In the genomic region with DNA sequence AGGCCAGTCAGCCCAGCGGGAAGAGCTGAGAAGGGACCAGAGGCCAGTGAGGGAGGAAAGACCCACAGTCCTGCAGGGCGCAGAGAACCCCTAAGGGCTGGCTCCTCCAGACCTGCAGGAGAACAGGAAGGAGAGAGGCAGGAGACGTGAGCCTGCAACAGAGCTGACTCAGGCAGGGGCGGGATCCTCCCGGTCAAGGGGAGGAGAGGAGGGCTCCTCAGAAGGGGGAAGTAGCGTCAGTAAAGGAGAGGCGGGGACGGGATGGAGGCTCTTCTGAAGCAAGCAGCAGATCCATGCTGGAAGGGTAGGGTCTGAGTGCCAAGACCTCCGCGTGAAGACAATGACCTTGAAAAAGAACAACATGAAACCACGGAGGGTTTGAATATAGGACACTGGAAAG, we compare ENCODE assay signal across 13 cellular contexts. TPM values are rescaled to one million over a fixed set of nuclear protein-coding genes. Genes with fewer than 3 reads are reported as not detected.
A peak's percentile ranks its signal among the peaks of the same experiment; 100 is the strongest.
DNase-seq lines count a peak whose midpoint lies in the region; FAIRE-seq and TF ChIP-seq lines count a peak whose summit lies in the region.
"Had no signal": no experiment of that assay in that cellular context is flagged by ENCODE, and none has a peak within 500 bp of the region (broad histone marks: within the 10 kb centered on the region; RNA-seq: fewer than 3 reads in every experiment).

No MANE protein-coding gene starts in this region.

- intact Hi-C loops in mammary epithelial cell (cut with micrococcal nuclease): no loop called here
- intact Hi-C loops in kidney (cut with DNase I): no loop called here

- no peak for FAIRE-seq in kidney (lab: Jason Lieb, UNC)

- no peaks in the 10 kb centered on the region for H3K27me3 ChIP-seq in neural progenitor cell
- no peaks in the 10 kb centered on the region for H3K27me3 ChIP-seq in mammary epithelial cell (ENCODE audit: insufficient read depth, low read length)

- WGBS in mammary epithelial cell (ENCODE audit: low coverage, missing lambda C conversion rate): 95% methylated on average over 8 of the region's 11 CpGs

- H3K4me2 ChIP-seq in neural progenitor cell: no peak overlapping the region
- no peak overlapping the region for H3K4me2 ChIP-seq in mammary epithelial cell (ENCODE audit: insufficient read depth, low read depth, low read length)

- no peak overlapping the region for H3K27ac ChIP-seq in neural progenitor cell
- H3K27ac ChIP-seq in mammary epithelial cell (ENCODE audit: insufficient read depth, low read depth, low read length): no peak overlapping the region
- no peak overlapping the region for H3K27ac ChIP-seq in kidney (ENCODE audit: low read depth in 2 of 2, low read length in 2 of 2)

- H3K4me1 ChIP-seq in neural progenitor cell (peaks cover 7% of the 10 kb centered on the region), mammary epithelial cell (ENCODE audit: insufficient read depth, low read length) (no peaks in the 10 kb centered on the region), kidney (ENCODE audit: control insufficient read depth in 1 of 2, insufficient read depth in 1 of 2, low read depth in 1 of 2, low read length in 2 of 2) (no peaks in the 10 kb centered on the region)

- H3K79me2 ChIP-seq in neural progenitor cell (ENCODE audit: low read depth): no peaks in the 10 kb centered on the region
- H3K79me2 ChIP-seq in mammary epithelial cell (ENCODE audit: insufficient read depth, low read length): no peaks in the 10 kb centered on the region

- peaks cover 3% of the 10 kb centered on the region for H3K27me3 Mint-ChIP-seq in nephron progenitor cell (ENCODE audit: low read depth, poor library complexity)
- H3K27me3 Mint-ChIP-seq in neural progenitor cell (ENCODE audit: insufficient read depth, low read depth): peaks cover 2% of the 10 kb centered on the region
- no peaks in the 10 kb centered on the region for H3K27me3 Mint-ChIP-seq in mesothelial cell of epicardium (ENCODE audit: low read depth)
- H3K27me3 Mint-ChIP-seq: memory B cell had no signal

- CTCF ChIA-PET in mammary epithelial cell (lab: Charles Lee; ENCODE audit: low non-redundant PET): interaction anchor here (0.6 kb wide), 1 partner anchor 120 kb away, joined by 4 read pairs; no protein-coding TSS in a partner anchor

- no peak overlapping the region for H2AFZ ChIP-seq in neural progenitor cell (replicated peaks)
- H2AFZ ChIP-seq in mammary epithelial cell (ENCODE audit: low read depth, low read length): no peak overlapping the region

- no peaks in the 10 kb centered on the region for H3F3A ChIP-seq in neural progenitor cell (ENCODE audit: low read depth)

- H3K4me3 ChIP-seq in epithelial cell of esophagus (ENCODE audit: low read length) (no peak overlapping the region), neural progenitor cell (no peak overlapping the region), mammary epithelial cell (replicated peaks in 1 of 3; ENCODE audit: insufficient read depth in 1 of 3, low read depth in 2 of 3, low read length in 3 of 3) (no peak overlapping the region), kidney (ENCODE audit: low read length in 2 of 2) (no peak overlapping the region)

- no peak for TF ChIP-seq CTCF in epithelial cell of esophagus (IDR thresholded peaks at IDR 0.05; ENCODE audit: insufficient read depth, low read depth, low read length, missing control alignments)
- no peak for TF ChIP-seq CTCF in nephron progenitor cell (IDR thresholded peaks at IDR 0.05)
- no peak for TF ChIP-seq CTCF in neural progenitor cell (IDR thresholded peaks at IDR 0.05)
- TF ChIP-seq CTCF in mesothelial cell of epicardium (IDR thresholded peaks at IDR 0.05; ENCODE audit: unreplicated experiment): no peak
- TF ChIP-seq CTCF in mammary epithelial cell (conservative IDR thresholded peaks at IDR 0.05 in 1 of 2, IDR thresholded peaks at IDR 0.05 in 1 of 2; ENCODE audit: extremely low read depth in 1 of 2, insufficient read depth in 1 of 2, low read depth in 1 of 2, low read length in 2 of 2): no peak
- TF ChIP-seq CTCF in kidney (IDR thresholded peaks at IDR 0.05; ENCODE audit: borderline replicate concordance, extremely low read depth, insufficient read depth): no peak

- H3K36me3 ChIP-seq in neural progenitor cell (no peaks in the 10 kb centered on the region), mammary epithelial cell (ENCODE audit: insufficient read depth, low read length) (no peaks in the 10 kb centered on the region), kidney (ENCODE audit: control insufficient read depth in 1 of 2, insufficient read depth in 2 of 2, low read length in 2 of 2) (no peaks in the 10 kb centered on the region)

- no peaks in the 10 kb centered on the region for H4K20me1 ChIP-seq in neural progenitor cell (ENCODE audit: low read depth)
- no peaks in the 10 kb centered on the region for H4K20me1 ChIP-seq in mammary epithelial cell (ENCODE audit: insufficient read depth, low read length)

- H3K36me3 Mint-ChIP-seq in nephron progenitor cell (ENCODE audit: low read depth) (no peaks in the 10 kb centered on the region), neural progenitor cell (no peaks in the 10 kb centered on the region), mesothelial cell of epicardium (no peaks in the 10 kb centered on the region)
- H3K36me3 Mint-ChIP-seq: brain had no signal

- H3K9me3 Mint-ChIP-seq in nephron progenitor cell (peaks cover 3% of the 10 kb centered on the region), neural progenitor cell (peaks cover 2% of the 10 kb centered on the region), mesothelial cell of epicardium (peaks cover 3% of the 10 kb centered on the region)
- H3K9me3 Mint-ChIP-seq: T-helper 1 cell treated with Interleukin-12 subunit alpha and Interleukin-12 subunit beta and Interleukin-4 antibody, amounts not matched to agents 30 μg/mL and 1 μg/mL, for 36 hours had no signal

- H3K4me3 Mint-ChIP-seq in nephron progenitor cell (no peak overlapping the region), neural progenitor cell (no peak overlapping the region), mesothelial cell of epicardium (no peak overlapping the region)
- H3K4me3 Mint-ChIP-seq: brain; memory B cell; T-helper 1 cell treated with Interleukin-12 subunit alpha and Interleukin-12 subunit beta and Interleukin-4 antibody, amounts not matched to agents 30 μg/mL and 1 μg/mL, for 36 hours had no signal

- in situ Hi-C loops in mammary epithelial cell (cut with MboI; ENCODE audit: low sequenced_read_pairs in 2 of 2): no loop called here

- DNase-seq in Daoy (ENCODE audit: low read depth) (peak; percentile 32), NOMO-1 treated with dmso at 0.1 percent for 144 hours (lab: John Stamatoyannopoulos, UW; ENCODE audit: unreplicated experiment) (peak; percentile 92), epithelial cell of esophagus (ENCODE audit: low read depth) (peak; percentile 17), nephron progenitor cell (peak; percentile 11), neural progenitor cell (ENCODE audit: low spot score) (no peak), mesothelial cell of epicardium (ENCODE audit: low spot score in 2 of 2, unreplicated experiment in 2 of 2) (no peak), mammary epithelial cell (no peak), kidney (no peak)
- DNase-seq: Karpas-422, NCI-H446 treated with DMSO at 0.1 percent for 48 hours had no signal

- H3K9ac ChIP-seq in neural progenitor cell: no peak overlapping the region
- no peak overlapping the region for H3K9ac ChIP-seq in mammary epithelial cell (ENCODE audit: insufficient read depth, low read length)
- H3K9ac ChIP-seq in kidney (ENCODE audit: low read length in 2 of 2): no peak overlapping the region

- no TSS peak for BruUV-seq in mammary epithelial cell (replicated peaks; lab: Mats Ljungman, UMichigan)

- dilution Hi-C loops in mammary epithelial cell (cut with HindIII; ENCODE audit: low sequenced_read_pairs): no loop called here

- no peaks in the 10 kb centered on the region for H3K4me1 Mint-ChIP-seq in nephron progenitor cell
- H3K4me1 Mint-ChIP-seq in neural progenitor cell: peaks cover 14% of the 10 kb centered on the region
- H3K4me1 Mint-ChIP-seq in mesothelial cell of epicardium: no peaks in the 10 kb centered on the region

- H3K9me3 ChIP-seq in neural progenitor cell (ENCODE audit: low read depth) (no peaks in the 10 kb centered on the region), mammary epithelial cell (replicated peaks; ENCODE audit: insufficient read depth, low read length) (no peaks in the 10 kb centered on the region), kidney (ENCODE audit: control insufficient read depth in 1 of 2, low read length in 2 of 2) (no peaks in the 10 kb centered on the region)

- no peak overlapping the region for H3K27ac Mint-ChIP-seq in nephron progenitor cell
- no peak overlapping the region for H3K27ac Mint-ChIP-seq in neural progenitor cell
- no peak overlapping the region for H3K27ac Mint-ChIP-seq in mesothelial cell of epicardium
- H3K27ac Mint-ChIP-seq: brain; memory B cell; T-helper 1 cell treated with Interleukin-12 subunit alpha and Interleukin-12 subunit beta and Interleukin-4 antibody, amounts not matched to agents 30 μg/mL and 1 μg/mL, for 36 hours had no signal

RNA-seq across cellular contexts. Expression of gene TRABD2A, which starts 50.8 kb away (rescaled TPM):
- total RNA-seq in Daoy (2014; rRNA removed; shearing (Covaris generic)): 4.4 and 4.7 TPM in 2 replicates
- total RNA-seq in neural progenitor cell (ENCODE audit: low replicate concordance): 1.7 and 2.0 TPM in 2 replicates
- 0.45 to 0.55 TPM (median 0.45 TPM) in 3 replicates for total RNA-seq in mesothelial cell of epicardium
- total RNA-seq in mammary epithelial cell: 10 to 100 TPM in 1 of 2 donors, 1 to 10 TPM in 1; 9.7 to 20.7 TPM
- 11.5 TPM for polyA plus RNA-seq in mammary epithelial cell
- polyA minus RNA-seq in mammary epithelial cell: 16.4 TPM
- 3.4 TPM for total RNA-seq in kidney
- polyA plus RNA-seq in kidney (ENCODE audit: insufficient read depth, low read depth, low replicate concordance): 2.1 TPM

Comparison
In these comparisons a context has a peak if more than half of its experiments do, and no peak if none do; other contexts are left out.
1. DNase-seq: peak in Daoy (single experiment), NOMO-1 treated with dmso at 0.1 percent for 144 hours (single experiment), epithelial cell of esophagus (single experiment) and nephron progenitor cell (single experiment); none in neural progenitor cell (single experiment), mesothelial cell of epicardium (0 of 2), mammary epithelial cell (single experiment) and kidney (single experiment).